Comparison of ENCODE assay signal across 8 cellular contexts in the genomic region with DNA sequence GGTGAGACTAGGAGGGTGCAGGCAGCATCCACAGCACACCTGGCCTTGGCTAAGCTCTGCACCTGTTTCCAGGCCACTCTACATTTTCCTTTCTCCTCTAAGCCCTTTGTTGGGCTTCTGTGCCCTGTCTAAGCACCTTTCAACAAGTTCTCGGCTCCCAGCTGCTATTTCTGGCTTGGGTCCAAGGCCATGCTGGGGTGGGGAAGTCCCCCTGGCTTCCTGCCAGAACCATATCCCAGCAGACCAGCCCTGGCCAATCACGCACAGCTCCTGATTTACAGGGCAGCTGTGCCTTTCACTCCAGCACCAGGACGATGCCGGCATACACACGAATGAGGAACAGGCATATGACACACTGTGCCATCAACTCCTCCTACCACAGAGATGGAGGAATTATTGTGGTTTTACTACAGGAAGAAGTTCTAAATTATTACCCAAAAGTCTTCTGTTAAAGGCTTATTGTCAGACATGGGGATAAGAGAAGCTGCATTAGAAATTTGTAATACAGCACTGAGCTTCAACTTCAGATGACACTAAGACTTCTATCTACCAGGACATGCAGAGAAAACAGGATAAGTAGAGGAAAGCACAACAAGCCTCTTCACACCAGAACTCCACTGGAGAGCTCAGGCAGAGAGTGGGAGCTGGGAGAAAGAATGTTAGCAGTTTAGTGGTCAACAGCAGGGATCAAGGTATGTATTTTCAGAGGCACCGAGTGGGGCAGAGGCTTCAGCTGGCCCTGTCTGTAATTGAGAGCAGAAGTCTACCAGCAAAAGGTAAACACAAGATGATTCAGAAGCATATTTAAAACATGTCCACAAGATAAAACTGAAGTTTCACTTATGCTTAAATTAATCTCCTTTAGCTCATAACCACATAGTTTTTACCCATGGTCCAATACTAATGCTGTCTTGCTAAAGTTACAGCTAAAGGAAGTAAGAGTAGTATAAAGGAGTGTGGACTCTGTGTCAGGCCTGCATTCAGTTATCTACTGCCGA.
A peak's percentile ranks its signal among the peaks of the same experiment; 100 is the strongest.
DNase-seq lines count a peak whose midpoint lies in the region; ATAC-seq lines count a peak whose summit lies in the region.

No MANE protein-coding gene starts in this region.

- no peaks in the 10 kb centered on the region for H3K9me3 ChIP-seq in HAP-1

- H3K27me3 ChIP-seq in HAP-1 (ENCODE audit: low read depth) = no peaks in the 10 kb centered on the region

- H3K4me3 ChIP-seq in HAP-1 = no peak overlapping the region

- no peak for ATAC-seq in GM19035 (IDR thresholded peaks at IDR 0.05; ENCODE audit: unreplicated experiment)

- H3K36me3 ChIP-seq in HAP-1 (replicated peaks) = peaks cover 70% of the 10 kb centered on the region

- in situ Hi-C loops in HAP-1 (cut with MboI; ENCODE audit: low sequenced_read_pairs) = no loop called here

- peak; percentile 98 for DNase-seq in COR-L47 (lab: John Stamatoyannopoulos, UW)
- DNase-seq in HAP-1 (ENCODE audit: low spot score in 2 of 2) = peak; percentile 73 to 92
- DNase-seq in NCI-H146 treated with DMSO at 0.1 percent for 48 hours (lab: John Stamatoyannopoulos, UW; ENCODE audit: unreplicated experiment) = peak; percentile 95
- peak; percentile 84 for DNase-seq in T-helper 22 cell (ENCODE audit: low read depth)
- peak; percentile 94 for DNase-seq in astrocyte of the hippocampus (ENCODE audit: low read depth, low spot score)
- DNase-seq in iris pigment epithelial cell (ENCODE audit: low read depth) = peak; percentile 92
- peak; percentile 81 for DNase-seq in stimulated activated CD4-positive, alpha-beta T cell treated with anti-CD3 and anti-CD28 coated beads, Interleukin-15, amount 100 ng/mL, for 24 hours

- H3K4me1 ChIP-seq in HAP-1 = peaks cover 4% of the 10 kb centered on the region; the same call in 1 of the 2 replicates
